ENCODE assay signal across 9 cellular contexts in genomic region chr1:20216574-20216973, GRCh38. TPM values are rescaled to one million over a fixed set of nuclear protein-coding genes. Genes with fewer than 3 reads are reported as not detected.
A peak's percentile ranks its signal among the peaks of the same experiment; 100 is the strongest.
DNase-seq lines count a peak whose midpoint lies in the region; ATAC-seq and TF ChIP-seq lines count a peak whose summit lies in the region.
"Had no signal": no experiment of that assay in that cellular context is flagged by ENCODE, and none has a peak within 500 bp of the region (broad histone marks: within the 10 kb centered on the region; RNA-seq: fewer than 3 reads in every experiment).

No MANE protein-coding gene starts in this region.

- H3K27ac Mint-ChIP-seq in GM23338, result no peak overlapping the region
- H3K27ac Mint-ChIP-seq: IgD-negative memory B cell had no signal

- H3K4me2 ChIP-seq in GM23338 (no peak overlapping the region), OCI-LY3 (ENCODE audit: low read length) (no peak overlapping the region)

- no peak overlapping the region for H3K9ac ChIP-seq in OCI-LY3 (ENCODE audit: low read length)

- no peaks in the 10 kb centered on the region for H3K79me2 ChIP-seq in GM23338 (replicated peaks; ENCODE audit: insufficient read depth)
- no peaks in the 10 kb centered on the region for H3K79me2 ChIP-seq in OCI-LY3 (ENCODE audit: low read length)

- H3K27ac ChIP-seq in GM23338 (ENCODE audit: low read depth) (no peak overlapping the region), OCI-LY3 (ENCODE audit: low read length) (no peak overlapping the region)

- peaks cover 10% of the 10 kb centered on the region for H3K4me1 Mint-ChIP-seq in GM23338

- H3K4me3 ChIP-seq in GM23338, result no peak overlapping the region
- H3K4me3 ChIP-seq in OCI-LY3 (ENCODE audit: low read length), result no peak overlapping the region

- peak; percentile 7 for DNase-seq in DMS 273 treated with DMSO at 0.1 percent for 48 hours (lab: John Stamatoyannopoulos, UW)
- peak; percentile 60 for DNase-seq in GM23338 (ENCODE audit: low spot score)
- DNase-seq in erythroblast (lab: John Stamatoyannopoulos, UW), result peak; percentile 7 to 12
- DNase-seq in AG20443 (ENCODE audit: low spot score), result no peak
- no peak for DNase-seq in GF-D8 (lab: John Stamatoyannopoulos, UW)
- no peak for DNase-seq in iPS-NIHi11 (ENCODE audit: low spot score)
- no peak for DNase-seq in activated T-cell treated with anti-CD3 and anti-CD28 coated beads for 4 hours

- H3K4me1 ChIP-seq in GM23338 (ENCODE audit: insufficient read depth), result peaks cover 12% of the 10 kb centered on the region
- H3K4me1 ChIP-seq in OCI-LY3 (ENCODE audit: low read length), result peaks cover 10% of the 10 kb centered on the region

- no peaks in the 10 kb centered on the region for H4K20me1 ChIP-seq in GM23338 (replicated peaks; ENCODE audit: insufficient read depth)
- no peaks in the 10 kb centered on the region for H4K20me1 ChIP-seq in OCI-LY3 (ENCODE audit: insufficient read depth, low read length)

- H3K27me3 Mint-ChIP-seq in GM23338 (ENCODE audit: insufficient read depth, low read depth, poor library complexity), result peaks cover 6% of the 10 kb centered on the region

- H3K9me3 Mint-ChIP-seq in GM23338, result peaks cover 4% of the 10 kb centered on the region; the same call in 2 of the 3 replicates

- peak; percentile 59 to 68 for TF ChIP-seq CTCF in GM23338 (conservative IDR thresholded peaks at IDR 0.05; ENCODE audit: low read depth in 2 of 2)
- peak; percentile 53 for TF ChIP-seq CTCF in OCI-LY3 (IDR thresholded peaks at IDR 0.05; ENCODE audit: low read depth, low read length)

- H3K36me3 ChIP-seq in GM23338 (ENCODE audit: insufficient read depth) (no peaks in the 10 kb centered on the region), OCI-LY3 (replicated peaks; ENCODE audit: low read depth, low read length) (no peaks in the 10 kb centered on the region)

- peak; percentile 57 for ATAC-seq in GM23338

- H3K9me2 ChIP-seq in GM23338 (ENCODE audit: insufficient read depth), result no peaks in the 10 kb centered on the region

- no peaks in the 10 kb centered on the region for H3K9me3 ChIP-seq in OCI-LY3 (ENCODE audit: insufficient read depth, low read length)

- H3K4me3 Mint-ChIP-seq in GM23338, result no peak overlapping the region
- H3K4me3 Mint-ChIP-seq: IgD-negative memory B cell had no signal

- H3K27me3 ChIP-seq in GM23338 (ENCODE audit: insufficient read depth) (no peaks in the 10 kb centered on the region), OCI-LY3 (ENCODE audit: low read depth, low read length) (peaks cover 33% of the 10 kb centered on the region)

- peaks cover 2% of the 10 kb centered on the region; the same call in 1 of the 3 replicates for H3K36me3 Mint-ChIP-seq in GM23338 (ENCODE audit: low read depth)
- H3K36me3 Mint-ChIP-seq: IgD-negative memory B cell had no signal

- no peak for TF ChIP-seq POLR2A in erythroblast (IDR thresholded peaks at IDR 0.05; ENCODE audit: low read length)

- H2AFZ ChIP-seq in GM23338 (no peak overlapping the region), OCI-LY3 (ENCODE audit: low read depth, low read length) (no peak overlapping the region)

- H3F3A ChIP-seq in GM23338 (replicated peaks; ENCODE audit: low read depth), result no peaks in the 10 kb centered on the region

TF ChIP-seq in GM23338, 12 proteins besides CTCF, POLR2A, EP300 and RAD21 (continues in another document):
- TF ChIP-seq ZNF462 (CRISPR knock-in tag; IDR thresholded peaks at IDR 0.05) (no peak), ZNF331 (CRISPR knock-in tag; IDR thresholded peaks at IDR 0.05; ENCODE audit: low read depth) (no peak), NANOG (IDR thresholded peaks at IDR 0.05; ENCODE audit: borderline replicate concordance) (no peak), CREB1 (CRISPR knock-in tag; IDR thresholded peaks at IDR 0.05; ENCODE audit: low read depth) (no peak), EZH2 (IDR thresholded peaks at IDR 0.05; ENCODE audit: low read depth, unreplicated experiment) (no peak), JUNB (IDR thresholded peaks at IDR 0.05; ENCODE audit: unreplicated experiment) (no peak), STAT1 (IDR thresholded peaks at IDR 0.05; ENCODE audit: unreplicated experiment) (no peak), ETS1 (IDR thresholded peaks at IDR 0.05) (no peak), EZH2phosphoT487 (IDR thresholded peaks at IDR 0.05; ENCODE audit: unreplicated experiment) (no peak)

RNA-seq across cellular contexts. Expression of gene PLA2G2C, which starts 30.3 kb away (rescaled TPM):
- total RNA-seq in GM23338 (2014; rRNA removed; shearing (Covaris generic)), result not detected in 2 replicates
- polyA plus RNA-seq in GM23338 (2016; fragmentation: Nextera tagmentation; extraction: Ambion mirVana), result not detected in 2 replicates
- polyA plus RNA-seq: IgD-negative memory B cell had no signal

RNA-seq across cellular contexts. Expression of gene UBXN10, which starts 30.7 kb away (rescaled TPM):
- total RNA-seq in GM23338 (2014; rRNA removed; shearing (Covaris generic)), result 0.58 and 0.69 TPM in 2 replicates
- 0.26 and 0.27 TPM in 2 replicates for polyA plus RNA-seq in GM23338 (2016; fragmentation: Nextera tagmentation; extraction: Ambion mirVana)

Comparison
In these comparisons a context has a peak if more than half of its experiments do, and no peak if none do; other contexts are left out.
1. DNase-seq: peak in DMS 273 treated with DMSO at 0.1 percent for 48 hours (single experiment), GM23338 (single experiment) and erythroblast (2 of 2); none in AG20443 (single experiment), GF-D8 (single experiment), iPS-NIHi11 (single experiment) and activated T-cell treated with anti-CD3 and anti-CD28 coated beads for 4 hours (single experiment).